Comparison of ENCODE assay signal across 23 cellular contexts in the genomic region with DNA sequence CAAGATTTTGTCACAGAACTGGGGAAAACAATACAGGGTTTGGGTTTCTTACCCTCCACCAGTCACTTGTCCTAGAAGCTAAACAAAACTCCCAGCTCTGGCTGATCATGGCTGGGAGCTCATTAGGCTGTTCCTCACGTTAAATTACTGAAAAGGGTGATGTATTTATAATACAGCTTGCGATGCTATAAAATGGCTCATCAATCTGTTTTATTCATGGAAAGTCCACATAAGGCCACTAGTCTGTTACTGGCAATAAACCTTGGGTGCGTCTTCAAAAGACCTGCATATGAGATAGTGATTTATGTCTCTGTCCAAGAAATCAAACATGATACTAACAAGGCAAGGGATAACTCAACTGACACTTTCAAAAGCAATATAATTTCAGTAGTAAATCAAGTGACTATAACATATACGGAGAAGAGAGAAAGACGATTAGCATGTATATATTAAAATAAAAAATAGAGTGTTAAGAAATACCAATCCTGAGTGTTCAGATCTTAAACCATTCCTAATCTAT.
DNase-seq lines count a peak whose midpoint lies in the region; ATAC-seq and TF ChIP-seq lines count a peak whose summit lies in the region.
"Had no signal": no experiment of that assay in that cellular context is flagged by ENCODE, and none has a peak within 500 bp of the region (broad histone marks: within the 10 kb centered on the region; RNA-seq: fewer than 3 reads in every experiment).

No MANE protein-coding gene starts in this region.

- ATAC-seq in upper lobe of left lung (ENCODE audit: low FRiP score in 2 of 2), result no peak
- ATAC-seq: CD8-positive, alpha-beta T cell; T-cell had no signal

- H3K27me3 ChIP-seq in upper lobe of left lung, result no peaks in the 10 kb centered on the region
- H3K27me3 ChIP-seq: BLaER1 treated with 17β-estradiol and CSF1 and Interleukin-3, amounts not matched to agents 10 nM and 100 nM; Peyer's patch; SJCRH30 had no signal

- 87 to 89% methylated on average over 5 of the region's 5 CpGs for whole genome bisulfite sequencing in upper lobe of left lung, 2 donors

- H3K4me3 ChIP-seq in upper lobe of left lung, result no peak overlapping the region
- H3K4me3 ChIP-seq: BLaER1 treated with 17β-estradiol and CSF1 and Interleukin-3, amounts not matched to agents 10 nM and 100 nM; Peyer's patch; SJCRH30 had no signal

- no peak for TF ChIP-seq CTCF in upper lobe of left lung (IDR thresholded peaks at IDR 0.05)

- TF ChIP-seq EP300 in upper lobe of left lung (IDR thresholded peaks at IDR 0.05), result no peak

- TF ChIP-seq POLR2A in upper lobe of left lung (IDR thresholded peaks at IDR 0.05), result no peak

- H3K27ac ChIP-seq in upper lobe of left lung, result no peak overlapping the region
- H3K27ac ChIP-seq: BLaER1 treated with 17β-estradiol and CSF1 and Interleukin-3, amounts not matched to agents 10 nM and 100 nM; Peyer's patch; SJCRH30 had no signal

- no peaks in the 10 kb centered on the region for H3K36me3 ChIP-seq in upper lobe of left lung
- H3K36me3 ChIP-seq: BLaER1 treated with 17β-estradiol and CSF1 and Interleukin-3, amounts not matched to agents 10 nM and 100 nM; Peyer's patch; SJCRH30 had no signal

- H3K4me1 ChIP-seq in upper lobe of left lung, result no peaks in the 10 kb centered on the region
- H3K4me1 ChIP-seq: SJCRH30 had no signal

- no peaks in the 10 kb centered on the region for H3K9me3 ChIP-seq in upper lobe of left lung
- H3K9me3 ChIP-seq: BLaER1 treated with 17β-estradiol and CSF1 and Interleukin-3, amounts not matched to agents 10 nM and 100 nM; Peyer's patch; SJCRH30 had no signal

- peak; percentile 15 for DNase-seq in DMS153 (lab: John Stamatoyannopoulos, UW)
- no peak for DNase-seq in DMS153 treated with DMSO at 0.1 percent for 48 hours (lab: John Stamatoyannopoulos, UW; ENCODE audit: unreplicated experiment)
- peak; percentile 94 for DNase-seq in NCI-H69 (lab: John Stamatoyannopoulos, UW)
- peak; percentile 80 for DNase-seq in left kidney (ENCODE audit: low read depth, low spot score)
- DNase-seq in NCI-H1436 (lab: John Stamatoyannopoulos, UW), result no peak
- no peak for DNase-seq in NCI-H146 treated with DMSO at 0.1 percent for 48 hours (lab: John Stamatoyannopoulos, UW; ENCODE audit: unreplicated experiment)
- DNase-seq in upper lobe of left lung, result no peak
- DNase-seq: 8988T; CD8-positive, alpha-beta T cell; EL; GF-D8; HFFc6; KG1; NCI-H1092; NCI-H146; NCI-H2081; NCI-H2171 treated with DMSO at 0.1 percent for 48 hours; NCI-H510A; NCI-H82; Peyer's patch; SJCRH30; T-cell had no signal

Comparison
In these comparisons a context has a peak if more than half of its experiments do, and no peak if none do; other contexts are left out.
1. DNase-seq: peak in DMS153 (single experiment), NCI-H69 (single experiment) and left kidney (single experiment); none in DMS153 treated with DMSO at 0.1 percent for 48 hours (single experiment), NCI-H1436 (single experiment), NCI-H146 treated with DMSO at 0.1 percent for 48 hours (single experiment) and upper lobe of left lung (0 of 2).